Comparison of ENCODE assay signal across 13 cellular contexts in genomic region chr13:20867408-20867807, GRCh38.
"Had no signal": no experiment of that assay in that cellular context is flagged by ENCODE, and none has a peak within 500 bp of the region (broad histone marks: within the 10 kb centered on the region; RNA-seq: fewer than 3 reads in every experiment).

No MANE protein-coding gene starts in this region.

- H3K4me2 ChIP-seq: hepatocyte, neural progenitor cell, smooth muscle cell had no signal

- DNase-seq: effector memory CD4-positive, alpha-beta T cell; foreskin keratinocyte; kidney glomerular epithelial cell; naive thymus-derived CD4-positive, alpha-beta T cell; nucleus accumbens; ovary; right cardiac atrium; stimulated activated CD4-positive, alpha-beta T cell treated with anti-CD3 and anti-CD28 coated beads, Interleukin-2, amount 100 ng/mL, for 48 hours; stimulated activated naive CD4-positive, alpha-beta T cell treated with Interleukin-2 at 50 U/mL for 16 hours; trophoblast cell had no signal

- H3K4me3 ChIP-seq: hepatocyte, neural progenitor cell, ovary, smooth muscle cell had no signal

- H3K27ac ChIP-seq: foreskin keratinocyte, hepatocyte, neural progenitor cell, ovary had no signal

- H3K4me1 ChIP-seq: foreskin keratinocyte had no signal

- H3K9me3 ChIP-seq: ovary had no signal

- H3K4me3 Mint-ChIP-seq: naive thymus-derived CD4-positive, alpha-beta T cell; neural progenitor cell had no signal

- H3K27me3 Mint-ChIP-seq: naive thymus-derived CD4-positive, alpha-beta T cell had no signal

- ATAC-seq: foreskin keratinocyte; naive thymus-derived CD4-positive, alpha-beta T cell; right cardiac atrium had no signal

- H3K27ac Mint-ChIP-seq: naive thymus-derived CD4-positive, alpha-beta T cell; neural progenitor cell had no signal

- H3K9me3 Mint-ChIP-seq: neural progenitor cell had no signal

- H3K36me3 Mint-ChIP-seq: neural progenitor cell had no signal

- H3K4me1 Mint-ChIP-seq: neural progenitor cell had no signal
